ENCODE assay signal across 1 cellular context in the genomic region with DNA sequence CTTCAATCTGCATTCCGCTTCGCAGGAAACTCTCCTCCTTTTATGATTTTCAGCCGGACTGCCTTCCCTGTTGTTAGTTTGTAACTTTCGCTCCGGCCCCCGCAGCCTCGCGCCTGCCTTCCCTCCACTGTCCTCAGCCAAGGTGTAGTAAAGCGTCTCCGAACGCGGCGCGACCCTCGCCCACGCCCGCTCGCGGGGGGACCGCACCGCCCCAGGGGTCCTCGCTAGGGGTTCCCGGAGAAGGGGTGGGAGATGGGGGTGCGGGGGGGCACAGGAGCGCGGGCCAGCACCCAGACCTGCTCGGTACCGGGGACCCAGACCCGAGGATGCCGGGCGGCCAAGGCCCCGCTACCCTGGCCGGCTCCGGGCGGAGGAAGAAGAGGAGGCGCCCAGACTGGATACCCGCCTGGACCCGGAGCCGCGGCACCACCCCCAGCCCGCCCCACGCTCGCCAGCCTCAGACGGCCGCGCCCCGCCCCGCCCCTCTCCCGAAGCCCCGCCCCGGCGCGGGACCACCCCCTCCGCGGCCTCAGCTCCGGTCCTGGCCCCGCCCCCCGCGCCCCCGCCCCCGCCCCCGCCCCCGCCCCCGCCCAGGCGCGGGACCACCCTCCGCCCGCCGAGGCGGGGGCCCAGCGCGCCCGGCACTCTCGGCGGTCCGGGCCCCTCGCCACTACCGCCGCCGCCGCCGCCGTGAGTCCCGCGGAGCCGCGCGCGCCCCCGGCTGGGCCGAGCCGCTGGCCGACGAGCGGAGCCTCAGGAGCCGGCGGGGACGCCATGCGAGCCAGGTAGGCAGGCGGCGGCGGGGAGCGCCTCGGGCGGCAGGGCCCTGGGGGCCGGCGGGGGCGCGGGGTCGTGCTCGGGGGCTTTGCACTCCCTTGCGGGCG.
TF ChIP-seq lines count a peak whose summit lies in the region.

TSS of gene SH3BP4 (plus strand) at position 632 of the 884 bp plus-strand sequence. CDS start 82,986 bp downstream, outside the sequence.

TF ChIP-seq in HepG2, 621 proteins besides CTCF, POLR2A, EP300 and RAD21 (continued from another document and continues in another):
- TF ChIP-seq FUBP1 (CRISPR knock-in tag; IDR thresholded peaks at IDR 0.05; ENCODE audit: borderline replicate concordance) = no peak
- TF ChIP-seq CEBPB (IDR thresholded peaks at IDR 0.05; ENCODE audit: borderline replicate concordance, low read depth, low read length) = no peak
- TF ChIP-seq PAWR (CRISPR knock-in tag; IDR thresholded peaks at IDR 0.05; ENCODE audit: borderline replicate concordance) = no peak
- no peak for TF ChIP-seq KLF9 (CRISPR knock-in tag; IDR thresholded peaks at IDR 0.05; ENCODE audit: low read depth)
- TF ChIP-seq ZNF460 (CRISPR knock-in tag; IDR thresholded peaks at IDR 0.05; ENCODE audit: borderline replicate concordance) = no peak
- TF ChIP-seq THYN1 (CRISPR knock-in tag; IDR thresholded peaks at IDR 0.05; ENCODE audit: borderline replicate concordance, low read depth) = no peak
- TF ChIP-seq, protein P1, sequence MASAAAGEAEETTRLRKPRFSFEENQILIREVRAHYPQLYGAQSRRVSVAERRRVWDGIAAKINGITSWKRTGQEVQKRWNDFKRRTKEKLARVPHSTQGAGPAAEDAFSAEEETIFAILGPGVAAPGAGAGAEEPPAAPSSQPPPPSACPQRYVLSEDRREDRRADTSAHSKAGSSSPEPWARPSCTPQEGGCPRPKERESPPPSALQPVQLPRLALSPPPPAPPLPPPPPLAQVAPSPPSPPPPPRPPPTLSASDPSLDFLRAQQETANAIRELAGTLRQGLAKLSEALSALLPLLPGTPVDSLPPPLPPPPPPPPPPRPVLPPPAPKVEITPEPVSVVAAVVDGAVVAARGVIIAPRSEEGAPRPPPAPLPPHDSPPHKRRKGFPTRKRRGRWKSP (CRISPR knock-in tag; IDR thresholded peaks at IDR 0.05) = no peak
- TF ChIP-seq WIZ (CRISPR knock-in tag; IDR thresholded peaks at IDR 0.05) = no peak
- TF ChIP-seq, protein P2, sequence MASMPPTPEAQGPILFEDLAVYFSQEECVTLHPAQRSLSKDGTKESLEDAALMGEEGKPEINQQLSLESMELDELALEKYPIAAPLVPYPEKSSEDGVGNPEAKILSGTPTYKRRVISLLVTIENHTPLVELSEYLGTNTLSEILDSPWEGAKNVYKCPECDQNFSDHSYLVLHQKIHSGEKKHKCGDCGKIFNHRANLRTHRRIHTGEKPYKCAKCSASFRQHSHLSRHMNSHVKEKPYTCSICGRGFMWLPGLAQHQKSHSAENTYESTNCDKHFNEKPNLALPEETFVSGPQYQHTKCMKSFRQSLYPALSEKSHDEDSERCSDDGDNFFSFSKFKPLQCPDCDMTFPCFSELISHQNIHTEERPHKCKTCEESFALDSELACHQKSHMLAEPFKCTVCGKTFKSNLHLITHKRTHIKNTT (CRISPR knock-in tag; IDR thresholded peaks at IDR 0.05) = no peak
- no peak for TF ChIP-seq ZNF556 (CRISPR knock-in tag; IDR thresholded peaks at IDR 0.05; ENCODE audit: borderline replicate concordance)
- TF ChIP-seq, protein P3, sequence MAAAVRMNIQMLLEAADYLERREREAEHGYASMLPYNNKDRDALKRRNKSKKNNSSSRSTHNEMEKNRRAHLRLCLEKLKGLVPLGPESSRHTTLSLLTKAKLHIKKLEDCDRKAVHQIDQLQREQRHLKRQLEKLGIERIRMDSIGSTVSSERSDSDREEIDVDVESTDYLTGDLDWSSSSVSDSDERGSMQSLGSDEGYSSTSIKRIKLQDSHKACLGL (CRISPR knock-in tag; IDR thresholded peaks at IDR 0.05) = 0 out of 2 replicates have a peak, but pooled peaks have one; percentile 10
- 0 out of 2 replicates have a peak, but pooled peaks have one; percentile 32 for TF ChIP-seq TMF1 (CRISPR knock-in tag; IDR thresholded peaks at IDR 0.05; ENCODE audit: low read depth)
- TF ChIP-seq ZNF230 (CRISPR knock-in tag; IDR thresholded peaks at IDR 0.05) = no peak
- peak; percentile 61; the same call in 1 of the 2 replicates for TF ChIP-seq ZBTB2 (CRISPR knock-in tag; IDR thresholded peaks at IDR 0.05; ENCODE audit: low read depth)
- TF ChIP-seq ZZZ3 (CRISPR knock-in tag; IDR thresholded peaks at IDR 0.05; ENCODE audit: borderline replicate concordance) = no peak
- TF ChIP-seq ZNF3 (CRISPR knock-in tag; IDR thresholded peaks at IDR 0.05) = no peak
- no peak for TF ChIP-seq MYNN (CRISPR knock-in tag; IDR thresholded peaks at IDR 0.05; ENCODE audit: low read depth)
- TF ChIP-seq, protein P4, sequence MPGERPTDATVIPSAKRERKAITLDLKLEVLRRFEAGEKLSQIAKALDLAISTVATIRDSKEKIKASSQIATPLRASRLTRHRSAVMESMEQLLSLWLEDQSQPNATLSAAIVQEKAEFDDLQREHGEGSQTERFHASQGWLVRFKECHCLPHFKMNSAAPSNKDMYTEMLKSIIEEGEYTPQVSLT (CRISPR knock-in tag; IDR thresholded peaks at IDR 0.05; ENCODE audit: borderline replicate concordance, low read depth) = no peak
- no peak for TF ChIP-seq NFKB2 (CRISPR knock-in tag; IDR thresholded peaks at IDR 0.05; ENCODE audit: borderline replicate concordance)
- no peak; the same call in 1 of the 2 replicates for TF ChIP-seq ZNF558 (CRISPR knock-in tag; IDR thresholded peaks at IDR 0.05; ENCODE audit: borderline replicate concordance)
- no peak for TF ChIP-seq TBX2 (CRISPR knock-in tag; IDR thresholded peaks at IDR 0.05; ENCODE audit: borderline replicate concordance)
- TF ChIP-seq, protein P5, sequence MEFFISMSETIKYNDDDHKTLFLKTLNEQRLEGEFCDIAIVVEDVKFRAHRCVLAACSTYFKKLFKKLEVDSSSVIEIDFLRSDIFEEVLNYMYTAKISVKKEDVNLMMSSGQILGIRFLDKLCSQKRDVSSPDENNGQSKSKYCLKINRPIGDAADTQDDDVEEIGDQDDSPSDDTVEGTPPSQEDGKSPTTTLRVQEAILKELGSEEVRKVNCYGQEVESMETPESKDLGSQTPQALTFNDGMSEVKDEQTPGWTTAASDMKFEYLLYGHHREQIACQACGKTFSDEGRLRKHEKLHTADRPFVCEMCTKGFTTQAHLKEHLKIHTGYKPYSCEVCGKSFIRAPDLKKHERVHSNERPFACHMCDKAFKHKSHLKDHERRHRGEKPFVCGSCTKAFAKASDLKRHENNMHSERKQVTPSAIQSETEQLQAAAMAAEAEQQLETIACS (CRISPR knock-in tag; IDR thresholded peaks at IDR 0.05) = 0 out of 2 replicates have a peak, but pooled peaks have one; percentile 27
- TF ChIP-seq, protein P6, sequence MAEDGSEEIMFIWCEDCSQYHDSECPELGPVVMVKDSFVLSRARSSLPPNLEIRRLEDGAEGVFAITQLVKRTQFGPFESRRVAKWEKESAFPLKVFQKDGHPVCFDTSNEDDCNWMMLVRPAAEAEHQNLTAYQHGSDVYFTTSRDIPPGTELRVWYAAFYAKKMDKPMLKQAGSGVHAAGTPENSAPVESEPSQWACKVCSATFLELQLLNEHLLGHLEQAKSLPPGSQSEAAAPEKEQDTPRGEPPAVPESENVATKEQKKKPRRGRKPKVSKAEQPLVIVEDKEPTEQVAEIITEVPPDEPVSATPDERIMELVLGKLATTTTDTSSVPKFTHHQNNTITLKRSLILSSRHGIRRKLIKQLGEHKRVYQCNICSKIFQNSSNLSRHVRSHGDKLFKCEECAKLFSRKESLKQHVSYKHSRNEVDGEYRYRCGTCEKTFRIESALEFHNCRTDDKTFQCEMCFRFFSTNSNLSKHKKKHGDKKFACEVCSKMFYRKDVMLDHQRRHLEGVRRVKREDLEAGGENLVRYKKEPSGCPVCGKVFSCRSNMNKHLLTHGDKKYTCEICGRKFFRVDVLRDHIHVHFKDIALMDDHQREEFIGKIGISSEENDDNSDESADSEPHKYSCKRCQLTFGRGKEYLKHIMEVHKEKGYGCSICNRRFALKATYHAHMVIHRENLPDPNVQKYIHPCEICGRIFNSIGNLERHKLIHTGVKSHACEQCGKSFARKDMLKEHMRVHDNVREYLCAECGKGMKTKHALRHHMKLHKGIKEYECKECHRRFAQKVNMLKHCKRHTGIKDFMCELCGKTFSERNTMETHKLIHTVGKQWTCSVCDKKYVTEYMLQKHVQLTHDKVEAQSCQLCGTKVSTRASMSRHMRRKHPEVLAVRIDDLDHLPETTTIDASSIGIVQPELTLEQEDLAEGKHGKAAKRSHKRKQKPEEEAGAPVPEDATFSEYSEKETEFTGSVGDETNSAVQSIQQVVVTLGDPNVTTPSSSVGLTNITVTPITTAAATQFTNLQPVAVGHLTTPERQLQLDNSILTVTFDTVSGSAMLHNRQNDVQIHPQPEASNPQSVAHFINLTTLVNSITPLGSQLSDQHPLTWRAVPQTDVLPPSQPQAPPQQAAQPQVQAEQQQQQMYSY (CRISPR knock-in tag; IDR thresholded peaks at IDR 0.05) = no peak
- no peak for TF ChIP-seq ZNF562 (CRISPR knock-in tag; IDR thresholded peaks at IDR 0.05; ENCODE audit: borderline replicate concordance)
- TF ChIP-seq, protein P7, sequence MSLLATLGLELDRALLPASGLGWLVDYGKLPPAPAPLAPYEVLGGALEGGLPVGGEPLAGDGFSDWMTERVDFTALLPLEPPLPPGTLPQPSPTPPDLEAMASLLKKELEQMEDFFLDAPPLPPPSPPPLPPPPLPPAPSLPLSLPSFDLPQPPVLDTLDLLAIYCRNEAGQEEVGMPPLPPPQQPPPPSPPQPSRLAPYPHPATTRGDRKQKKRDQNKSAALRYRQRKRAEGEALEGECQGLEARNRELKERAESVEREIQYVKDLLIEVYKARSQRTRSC (CRISPR knock-in tag; IDR thresholded peaks at IDR 0.05; ENCODE audit: low read depth) = no peak
- no peak for TF ChIP-seq ZNF788 (CRISPR knock-in tag; IDR thresholded peaks at IDR 0.05; ENCODE audit: borderline replicate concordance)
- no peak for TF ChIP-seq ATF7-NPFF (CRISPR knock-in tag; IDR thresholded peaks at IDR 0.05; ENCODE audit: low read depth)
- TF ChIP-seq FIP1L1 (IDR thresholded peaks at IDR 0.05; ENCODE audit: borderline replicate concordance, insufficient read depth, low read depth, low read length) = no peak
- TF ChIP-seq ZNF574 (CRISPR knock-in tag; IDR thresholded peaks at IDR 0.05) = 0 out of 2 replicates have a peak, but pooled peaks have one; percentile 9
- TF ChIP-seq ZNF354B (CRISPR knock-in tag; IDR thresholded peaks at IDR 0.05) = no peak
- TF ChIP-seq FOXA1 (IDR thresholded peaks at IDR 0.05) = no peak
- no peak for TF ChIP-seq FOXA1 (CRISPR knock-in tag; IDR thresholded peaks at IDR 0.05)
- no peak for TF ChIP-seq PLRG1 (conservative IDR thresholded peaks at IDR 0.05)
- no peak for TF ChIP-seq RBM39 (IDR thresholded peaks at IDR 0.05; ENCODE audit: low read depth, low read length, poor library complexity, severe bottlenecking)
- TF ChIP-seq ZNF282 (IDR thresholded peaks at IDR 0.05; ENCODE audit: partially characterized antibody) = no peak
- TF ChIP-seq NRL (CRISPR knock-in tag; IDR thresholded peaks at IDR 0.05; ENCODE audit: borderline replicate concordance) = no peak
